Comparison of ENCODE assay signal across 18 cellular contexts in genomic region chr20:44772636-44773035, GRCh38. TPM values are rescaled to one million over a fixed set of nuclear protein-coding genes. Genes with fewer than 3 reads are reported as not detected.
DNase-seq lines count a peak whose midpoint lies in the region; FAIRE-seq and TF ChIP-seq lines count a peak whose summit lies in the region.
"Had no signal": no experiment of that assay in that cellular context is flagged by ENCODE, and none has a peak within 500 bp of the region (broad histone marks: within the 10 kb centered on the region; RNA-seq: fewer than 3 reads in every experiment).

No MANE protein-coding gene starts in this region.

- peak overlapping the region; percentile 72; the same call in 1 of the 2 replicates for H2BK15ac ChIP-seq in H1 (ENCODE audit: low read length)

- intact Hi-C loops in MCF 10A (cut with micrococcal nuclease) = no loop called here
- intact Hi-C loops in breast epithelium (cut with DNase I; ENCODE audit: low total_unique reads) = no loop called here
- intact Hi-C loops in activated T-helper 2 cell treated with anti-CD3 and anti-CD28 coated beads, Interferon-gamma antibody, Interleukin-2, Interleukin-4, amounts not matched to agents 10 μg/mL and 5 μg/mL and 100 μg/mL, durations not matched to agents 14 hours and 24 hours and 36 hours (cut with micrococcal nuclease) = no loop called here
- intact Hi-C loops in stomach (cut with DNase I; ENCODE audit: low total_unique reads) = no loop called here

- peaks cover 20% of the 10 kb centered on the region for H3K27me3 Mint-ChIP-seq in MCF 10A (ENCODE audit: insufficient read depth, unreplicated experiment)
- peaks cover 2% of the 10 kb centered on the region for H3K27me3 Mint-ChIP-seq in activated T-helper 2 cell treated with anti-CD3 and anti-CD28 coated beads, Interferon-gamma antibody, Interleukin-2, Interleukin-4, amounts not matched to agents 10 μg/mL and 5 μg/mL and 100 μg/mL, durations not matched to agents 14 hours and 24 hours and 36 hours (ENCODE audit: low read depth)

- H3K27me3 ChIP-seq in breast epithelium = peaks cover 0 to 71% of the 10 kb centered on the region in 2 donors
- H3K27me3 ChIP-seq in WERI-Rb-1 (ENCODE audit: insufficient read depth, low read depth, severe bottlenecking) = no peaks in the 10 kb centered on the region
- no peaks in the 10 kb centered on the region for H3K27me3 ChIP-seq in H1 (replicated peaks in 1 of 4; ENCODE audit: control insufficient read depth in 3 of 4, extremely low read depth in 1 of 4, insufficient read depth in 3 of 4, low read length in 3 of 4)
- H3K27me3 ChIP-seq in neural cell (ENCODE audit: insufficient read depth, low read depth, low read length) = no peaks in the 10 kb centered on the region
- H3K27me3 ChIP-seq in stomach = peaks cover 0 to 70% (median 5%) of the 10 kb centered on the region in 3 donors

- POLR2A ChIA-PET in MCF 10A (lab: Yijun Ruan, JAX) = interaction anchor here (0.6 to 1.1 kb wide), 5 partner anchors 9 to 330 kb away, joined by 3 to 4 read pairs (median 3); no protein-coding TSS in a partner anchor
- POLR2A ChIA-PET in H1 (lab: Charles Lee; ENCODE audit: partially characterized antibody) = interaction anchor here (0.6 kb wide), 1 partner anchor 151 kb away, joined by 5 read pairs; no protein-coding TSS in a partner anchor

- H4K20me1 ChIP-seq in H1 (replicated peaks in 1 of 2; ENCODE audit: control insufficient read depth in 1 of 2, insufficient read depth in 2 of 2, low read length in 2 of 2) (peaks cover 13 to 17% of the 10 kb centered on the region in 2 experiments), neural cell (ENCODE audit: insufficient read depth) (no peaks in the 10 kb centered on the region)

- H3K9me2 ChIP-seq in neural cell (ENCODE audit: insufficient read depth, low read length) = no peaks in the 10 kb centered on the region

- no peak overlapping the region for H2AK5ac ChIP-seq in H1 (ENCODE audit: low read depth, low read length)

- peak; percentile 16 for DNase-seq in MCF 10A (ENCODE audit: unreplicated experiment)
- DNase-seq in breast epithelium (ENCODE audit: low spot score in 2 of 2) = no peak
- DNase-seq in WERI-Rb-1 = no peak
- no peak for DNase-seq in H1 (ENCODE audit: low read depth in 1 of 2, low spot score in 2 of 2)
- no peak for DNase-seq in DMS79 treated with DMSO at 0.1 percent for 48 hours (lab: John Stamatoyannopoulos, UW)
- no peak for DNase-seq in activated T-helper 2 cell treated with anti-CD3 and anti-CD28 coated beads, Interferon-gamma antibody, Interleukin-2, Interleukin-4, amounts not matched to agents 10 μg/mL and 5 μg/mL and 100 μg/mL, durations not matched to agents 14 hours and 24 hours and 36 hours (ENCODE audit: low spot score)
- no peak for DNase-seq in stomach
- DNase-seq: CD8-positive, alpha-beta memory T cell; GF-D8; IMR-90 had no signal

- H2BK20ac ChIP-seq in H1 (ENCODE audit: low read length) = no peak overlapping the region

- peak overlapping the region; percentile 19; the same call in 1 of the 2 replicates for H3K18ac ChIP-seq in H1 (ENCODE audit: extremely low read depth, low read length)

- H3K14ac ChIP-seq in H1 (ENCODE audit: insufficient read length) = no peak overlapping the region

- TF ChIP-seq RAD21 in H1 (IDR thresholded peaks at IDR 0.05 in 1 of 2, conservative IDR thresholded peaks at IDR 0.05 in 1 of 2; ENCODE audit: low read depth in 2 of 2, low read length in 2 of 2) (no peak), neural cell (conservative IDR thresholded peaks at IDR 0.05) (no peak)

- no peak overlapping the region for H3K4me2 ChIP-seq in H1 (ENCODE audit: insufficient read depth in 1 of 2, low read depth in 2 of 2, low read length in 2 of 2)
- no peak overlapping the region for H3K4me2 ChIP-seq in neural cell (ENCODE audit: low read length)

- no peaks in the 10 kb centered on the region for H3K23me2 ChIP-seq in H1 (ENCODE audit: low read depth, low read length)

- H3K36me3 Mint-ChIP-seq in MCF 10A (ENCODE audit: insufficient read depth, unreplicated experiment) = no peaks in the 10 kb centered on the region
- H3K36me3 Mint-ChIP-seq in activated T-helper 2 cell treated with anti-CD3 and anti-CD28 coated beads, Interferon-gamma antibody, Interleukin-2, Interleukin-4, amounts not matched to agents 10 μg/mL and 5 μg/mL and 100 μg/mL, durations not matched to agents 14 hours and 24 hours and 36 hours (ENCODE audit: low read depth) = no peaks in the 10 kb centered on the region
- H3K36me3 Mint-ChIP-seq: CD14-positive monocyte; CD8-positive, alpha-beta memory T cell had no signal

- WGBS in H1 (ENCODE audit: extremely low coverage in 1 of 2, insufficient coverage in 1 of 2, insufficient read length in 1 of 2, insufficient replicate concordance in 2 of 2, low coverage in 1 of 2, low lambda C conversion rate in 2 of 2, missing lambda C conversion rate in 1 of 2), 2 experiments = 80% methylated on average over 8 of the region's 8 CpGs; no CpG with 5 or more reads in 1 of the 2 experiments
- WGBS in stomach, 5 donors = 54 to 73% (median 68%) methylated on average over 8 of the region's 8 CpGs

- H3K27ac Mint-ChIP-seq in MCF 10A (ENCODE audit: low read depth, unreplicated experiment) = no peak overlapping the region
- no peak overlapping the region for H3K27ac Mint-ChIP-seq in activated T-helper 2 cell treated with anti-CD3 and anti-CD28 coated beads, Interferon-gamma antibody, Interleukin-2, Interleukin-4, amounts not matched to agents 10 μg/mL and 5 μg/mL and 100 μg/mL, durations not matched to agents 14 hours and 24 hours and 36 hours
- H3K27ac Mint-ChIP-seq: CD14-positive monocyte; CD8-positive, alpha-beta memory T cell had no signal

- H3K4me3 Mint-ChIP-seq in MCF 10A (ENCODE audit: unreplicated experiment) = no peak overlapping the region
- no peak overlapping the region for H3K4me3 Mint-ChIP-seq in activated T-helper 2 cell treated with anti-CD3 and anti-CD28 coated beads, Interferon-gamma antibody, Interleukin-2, Interleukin-4, amounts not matched to agents 10 μg/mL and 5 μg/mL and 100 μg/mL, durations not matched to agents 14 hours and 24 hours and 36 hours (ENCODE audit: low read depth)
- H3K4me3 Mint-ChIP-seq: CD14-positive monocyte; CD8-positive, alpha-beta memory T cell had no signal

- BruUV-seq in MCF 10A (replicated peaks; lab: Mats Ljungman, UMichigan) = no TSS peak

- H2BK12ac ChIP-seq in H1 (ENCODE audit: low read depth, low read length) = no peak overlapping the region

- H4K91ac ChIP-seq in H1 (replicated peaks; ENCODE audit: insufficient read length, low read length) = peak overlapping the region; percentile 34

- no peak overlapping the region for H2AFZ ChIP-seq in H1 (ENCODE audit: low read length)
- H2AFZ ChIP-seq in neural cell (ENCODE audit: low read depth, low read length) = no peak overlapping the region

- H3K79me2 ChIP-seq in H1 (ENCODE audit: control insufficient read depth in 1 of 2, insufficient read depth in 2 of 2, low read length in 2 of 2) (peaks cover 0 to 3% of the 10 kb centered on the region in 2 experiments; a peak in 1 of 4 replicates), neural cell (replicated peaks; ENCODE audit: insufficient read depth, low read length) (no peaks in the 10 kb centered on the region)

- no peaks in the 10 kb centered on the region for H3K9me3 Mint-ChIP-seq in MCF 10A (ENCODE audit: unreplicated experiment)
- no peaks in the 10 kb centered on the region for H3K9me3 Mint-ChIP-seq in activated T-helper 2 cell treated with anti-CD3 and anti-CD28 coated beads, Interferon-gamma antibody, Interleukin-2, Interleukin-4, amounts not matched to agents 10 μg/mL and 5 μg/mL and 100 μg/mL, durations not matched to agents 14 hours and 24 hours and 36 hours
- H3K9me3 Mint-ChIP-seq: CD14-positive monocyte; CD8-positive, alpha-beta memory T cell had no signal

- no peak overlapping the region for H3K27ac ChIP-seq in breast epithelium
- 0 out of 2 replicates have a peak overlapping the region, but pooled peaks have one; percentile 9 for H3K27ac ChIP-seq in WERI-Rb-1
- H3K27ac ChIP-seq in H1 (ENCODE audit: low read depth, low read length) = no peak overlapping the region
- H3K27ac ChIP-seq in neural cell (ENCODE audit: low read length) = peak overlapping the region; percentile 53
- no peak overlapping the region for H3K27ac ChIP-seq in stomach
- H3K27ac ChIP-seq: 22Rv1 had no signal

- H3K56ac ChIP-seq in H1 (replicated peaks; ENCODE audit: insufficient read length, low read depth, low read length) = no peak overlapping the region

- no peak overlapping the region for H4K8ac ChIP-seq in H1 (ENCODE audit: extremely low read depth, insufficient read depth, low read length)

- H3K9ac ChIP-seq in H1 (replicated peaks in 1 of 4; ENCODE audit: extremely low read depth in 1 of 4, low read depth in 3 of 4, low read length in 3 of 4) = no peak overlapping the region
- peak overlapping the region; percentile 53 for H3K9ac ChIP-seq in neural cell (ENCODE audit: low read length)

- no peak overlapping the region for H4K5ac ChIP-seq in H1 (ENCODE audit: insufficient read length, low read depth, low read length)

- H2BK5ac ChIP-seq in H1 (ENCODE audit: low read depth, low read length) = peak overlapping the region; percentile 83

- no peak overlapping the region for H3K23ac ChIP-seq in H1 (ENCODE audit: insufficient read length)

- TF ChIP-seq CTCF in MCF 10A (IDR thresholded peaks at IDR 0.05; ENCODE audit: unreplicated experiment) (no peak), breast epithelium (IDR thresholded peaks at IDR 0.05) (no peak), WERI-Rb-1 (IDR thresholded peaks at IDR 0.05; ENCODE audit: low read depth, low read length) (no peak), H1 (IDR thresholded peaks at IDR 0.05; ENCODE audit: control extremely low read depth in 1 of 3, insufficient read depth in 1 of 3, low read depth in 1 of 3, low read length in 3 of 3) (no peak), neural cell (IDR thresholded peaks at IDR 0.05; ENCODE audit: poor library complexity, severe bottlenecking) (no peak), stomach (IDR thresholded peaks at IDR 0.05) (no peak)

- FAIRE-seq in H1 (lab: Jason Lieb, UNC) = no peak
- FAIRE-seq: GM18507, H54 had no signal

- no peaks in the 10 kb centered on the region for H3K4me1 Mint-ChIP-seq in MCF 10A (ENCODE audit: insufficient read depth, unreplicated experiment)
- no peaks in the 10 kb centered on the region for H3K4me1 Mint-ChIP-seq in activated T-helper 2 cell treated with anti-CD3 and anti-CD28 coated beads, Interferon-gamma antibody, Interleukin-2, Interleukin-4, amounts not matched to agents 10 μg/mL and 5 μg/mL and 100 μg/mL, durations not matched to agents 14 hours and 24 hours and 36 hours (ENCODE audit: low read depth)
- H3K4me1 Mint-ChIP-seq: CD14-positive monocyte; CD8-positive, alpha-beta memory T cell had no signal

- H3K4me1 ChIP-seq in breast epithelium (no peaks in the 10 kb centered on the region), H1 (replicated peaks in 1 of 4; ENCODE audit: control insufficient read depth in 3 of 4, insufficient read depth in 4 of 4, low read length in 3 of 4) (peaks cover 0 to 2% (median 0%) of the 10 kb centered on the region in 4 experiments; a peak in 3 of 7 replicates), stomach (no peaks in the 10 kb centered on the region)
- H3K4me1 ChIP-seq: Caco-2 had no signal

- no peak overlapping the region for H2BK120ac ChIP-seq in H1 (replicated peaks; ENCODE audit: low read depth, low read length)

- TF ChIP-seq POLR2A in breast epithelium (IDR thresholded peaks at IDR 0.05) = no peak
- TF ChIP-seq POLR2A in H1 (IDR thresholded peaks at IDR 0.05; ENCODE audit: control extremely low read depth in 1 of 2, low read depth in 2 of 2, low read length in 2 of 2) = no peak
- TF ChIP-seq POLR2A in stomach (IDR thresholded peaks at IDR 0.05) = no peak

- no peak overlapping the region for H3K4ac ChIP-seq in H1 (replicated peaks; ENCODE audit: insufficient read length, low read depth, low read length)

- H3K4me3 ChIP-seq in breast epithelium (no peak overlapping the region), WERI-Rb-1 (ENCODE audit: low read depth, low read length) (no peak overlapping the region), H1 (ENCODE audit: extremely low read depth in 1 of 4, insufficient read depth in 2 of 4, low read depth in 3 of 4, low read length in 4 of 4) (no peak overlapping the region), neural cell (ENCODE audit: low read length) (peak overlapping the region; percentile 10), stomach (no peak overlapping the region)

- CTCF ChIA-PET in MCF 10A (lab: Yijun Ruan, JAX) (interaction anchor here (0.7 to 1.9 kb wide), 3 partner anchors 12 to 95 kb away, joined by 3 to 8 read pairs (median 4); no protein-coding TSS in a partner anchor), H1 (lab: Charles Lee; ENCODE audit: partially characterized antibody) (interaction anchor here (1.0 to 1.1 kb wide), 3 partner anchors 16 to 48 kb away, joined by 3 to 4 read pairs (median 4); no protein-coding TSS in a partner anchor)

- H3K36me3 ChIP-seq in breast epithelium (no peaks in the 10 kb centered on the region), WERI-Rb-1 (peaks cover 19% of the 10 kb centered on the region), H1 (ENCODE audit: control insufficient read depth in 2 of 4, insufficient read depth in 4 of 4, low read length in 3 of 4) (no peaks in the 10 kb centered on the region; a peak in 1 of 8 replicates), neural cell (ENCODE audit: insufficient read depth, low read length) (no peaks in the 10 kb centered on the region), stomach (no peaks in the 10 kb centered on the region)

- no peaks in the 10 kb centered on the region for H3K9me3 ChIP-seq in breast epithelium
- no peaks in the 10 kb centered on the region for H3K9me3 ChIP-seq in WERI-Rb-1 (ENCODE audit: severe bottlenecking)
- H3K9me3 ChIP-seq in H1 (ENCODE audit: insufficient read depth in 2 of 2, low read depth in 1 of 2, low read length in 1 of 2) = no peaks in the 10 kb centered on the region
- H3K9me3 ChIP-seq in neural cell (ENCODE audit: low read length) = no peaks in the 10 kb centered on the region
- H3K9me3 ChIP-seq in stomach = no peaks in the 10 kb centered on the region

- H3F3A ChIP-seq in neural cell (ENCODE audit: insufficient read depth, low read length, poor library complexity, severe bottlenecking) = no peaks in the 10 kb centered on the region

- no peak for TF ChIP-seq EP300 in H1 (IDR thresholded peaks at IDR 0.05; ENCODE audit: borderline replicate concordance in 1 of 2, low read depth in 2 of 2, low read length in 2 of 2)
- TF ChIP-seq EP300 in neural cell (conservative IDR thresholded peaks at IDR 0.05; ENCODE audit: poor library complexity, severe bottlenecking) = no peak
- no peak for TF ChIP-seq EP300 in stomach (IDR thresholded peaks at IDR 0.05)

- H3K79me1 ChIP-seq in H1 (ENCODE audit: low read depth, low read length) = no peaks in the 10 kb centered on the region; the same call in 1 of the 2 replicates

RNA-seq across cellular contexts. Expression of gene KCNK15, which starts 27.0 kb away (rescaled TPM):
- total RNA-seq in MCF 10A (2022) = 0.93 and 1.4 TPM in 2 replicates
- 1 to 10 TPM; 5.0 to 7.3 (median 5.6) TPM for total RNA-seq in breast epithelium
- total RNA-seq in H1 (2021; fragmentation: NEBNext Ultra II Directional; extraction: Animal tissue kit (Norgen Biotek cat#: 25700)) = 0.24 and 0.33 TPM in 2 replicates
- 0.33 and 0.74 TPM in 2 replicates for polyA plus RNA-seq in H1 (2011; rRNA removed)
- polyA plus RNA-seq in H1 (2011; cell fraction: cytosol; rRNA removed) = 0.30 TPM
- 0.54 TPM for polyA plus RNA-seq in H1 (2011; cell fraction: nucleus; rRNA removed)
- 0.17 to 0.52 TPM (median 0.37 TPM) in 4 replicates for polyA plus RNA-seq in H1 (2012, experiment 1 of 2)
- polyA plus RNA-seq in H1 (2012, experiment 2 of 2) = 0.22 TPM
- 0.26 TPM for polyA plus RNA-seq in H1 (2013, experiment 1 of 2)
- 0.26 TPM for polyA plus RNA-seq in H1 (2013, experiment 2 of 2)
- 0.17 and 0.79 TPM in 2 replicates for polyA minus RNA-seq in H1 (2011; rRNA and poly(A)+ RNA removed)
- 0.66 TPM for polyA minus RNA-seq in H1 (2011; cell fraction: cytosol; rRNA and poly(A)+ RNA removed)
- 2.1 TPM for polyA minus RNA-seq in H1 (2011; cell fraction: nucleus; rRNA and poly(A)+ RNA removed)
- not detected in 2 replicates for polyA plus RNA-seq in neural cell
- not detected in 2 replicates for polyA minus RNA-seq in neural cell
- total RNA-seq in activated T-helper 2 cell treated with anti-CD3 and anti-CD28 coated beads, Interferon-gamma antibody, Interleukin-2, Interleukin-4, amounts not matched to agents 10 μg/mL and 5 μg/mL and 100 μg/mL, durations not matched to agents 14 hours and 24 hours and 36 hours = 0.16 and 0.34 TPM in 2 replicates
- 1 to 10 TPM in 3 of 5 donors, not detected in 2; 1.5 to 7.7 (median 4.5) TPM for total RNA-seq in stomach
- 1 to 10 TPM in 1 of 3 donors, under 1 TPM in 2; 0.46 to 2.6 (median 0.78) TPM for polyA plus RNA-seq in stomach
- total RNA-seq: A673, IMR-90 had no signal
- polyA plus RNA-seq: CD14-positive monocyte; CD8-positive, alpha-beta memory T cell; IMR-90 had no signal

RNA-seq across cellular contexts. Expression of gene RIMS4, which starts 37.7 kb away (rescaled TPM):
- total RNA-seq in MCF 10A (2022) (not detected in 2 replicates), breast epithelium (1 to 10 TPM in 1 of 3 donors, under 1 TPM in 2; 0.66 to 1.8 (median 0.96) TPM), stomach (1 to 10 TPM in 3 of 5 donors, not detected in 2; 1.2 to 2.2 (median 1.3) TPM)
- total RNA-seq in H1 (2021; fragmentation: NEBNext Ultra II Directional; extraction: Animal tissue kit (Norgen Biotek cat#: 25700)) = 44.2 and 49.8 TPM in 2 replicates
- polyA plus RNA-seq in H1 (2011; rRNA removed) (13.3 and 18.9 TPM in 2 replicates), neural cell (40.6 and 47.2 TPM in 2 replicates), stomach (1 to 10 TPM in 2 of 3 donors, under 1 TPM in 1; 0.55 to 1.8 (median 1.7) TPM)
- 14.4 TPM for polyA plus RNA-seq in H1 (2011; cell fraction: cytosol; rRNA removed)
- polyA plus RNA-seq in H1 (2011; cell fraction: nucleus; rRNA removed) = 23.8 TPM
- 24.4 to 33.1 TPM (median 29.0 TPM) in 4 replicates for polyA plus RNA-seq in H1 (2012, experiment 1 of 2)
- 34.8 TPM for polyA plus RNA-seq in H1 (2012, experiment 2 of 2)
- 10.3 TPM for polyA plus RNA-seq in H1 (2013, experiment 1 of 2)
- polyA plus RNA-seq in H1 (2013, experiment 2 of 2) = 10.5 TPM
- polyA minus RNA-seq in H1 (2011; rRNA and poly(A)+ RNA removed) = 26.1 and 29.8 TPM in 2 replicates
- 23.3 TPM for polyA minus RNA-seq in H1 (2011; cell fraction: cytosol; rRNA and poly(A)+ RNA removed)
- 12.1 TPM for polyA minus RNA-seq in H1 (2011; cell fraction: nucleus; rRNA and poly(A)+ RNA removed)
- 85.7 and 87.6 TPM in 2 replicates for polyA minus RNA-seq in neural cell
- not detected in 2 replicates for total RNA-seq in activated T-helper 2 cell treated with anti-CD3 and anti-CD28 coated beads, Interferon-gamma antibody, Interleukin-2, Interleukin-4, amounts not matched to agents 10 μg/mL and 5 μg/mL and 100 μg/mL, durations not matched to agents 14 hours and 24 hours and 36 hours
- total RNA-seq: CD8-positive, alpha-beta memory T cell; IMR-90 had no signal
- polyA plus RNA-seq: BJ; CD14-positive monocyte; CD8-positive, alpha-beta memory T cell; IMR-90 had no signal

RNA-seq across cellular contexts. Expression of gene CCN5, which starts 57.5 kb away (rescaled TPM):
- total RNA-seq in MCF 10A (2022) = 0.93 and 1.4 TPM in 2 replicates
- total RNA-seq in breast epithelium = 1,000 to 10,000 TPM in 1 of 3 donors, 10 to 100 TPM in 2; 16.1 to 1,283 (median 39.0) TPM
- total RNA-seq in H1 (2021; fragmentation: NEBNext Ultra II Directional; extraction: Animal tissue kit (Norgen Biotek cat#: 25700)) = not detected in 2 replicates
- not detected in 2 replicates for polyA plus RNA-seq in H1 (2011; rRNA removed)
- polyA plus RNA-seq in H1 (2011; cell fraction: cytosol; rRNA removed) = not detected
- not detected for polyA plus RNA-seq in H1 (2011; cell fraction: nucleus; rRNA removed)
- polyA plus RNA-seq in H1 (2012, experiment 1 of 2) = 0.07 TPM in 1 of 4 replicates, not detected in the others
- 0.10 TPM for polyA plus RNA-seq in H1 (2012, experiment 2 of 2)
- polyA plus RNA-seq in H1 (2013, experiment 1 of 2) = not detected
- not detected for polyA plus RNA-seq in H1 (2013, experiment 2 of 2)
- polyA minus RNA-seq in H1 (2011; rRNA and poly(A)+ RNA removed) = not detected in 2 replicates
- polyA minus RNA-seq in H1 (2011; cell fraction: cytosol; rRNA and poly(A)+ RNA removed) = 6.5 TPM
- 2.2 TPM for polyA minus RNA-seq in H1 (2011; cell fraction: nucleus; rRNA and poly(A)+ RNA removed)
- not detected in 2 replicates for polyA plus RNA-seq in neural cell
- not detected in 2 replicates for polyA minus RNA-seq in neural cell
- not detected in 2 replicates for total RNA-seq in activated T-helper 2 cell treated with anti-CD3 and anti-CD28 coated beads, Interferon-gamma antibody, Interleukin-2, Interleukin-4, amounts not matched to agents 10 μg/mL and 5 μg/mL and 100 μg/mL, durations not matched to agents 14 hours and 24 hours and 36 hours
- 100 to 1,000 TPM in 1 of 5 donors, 10 to 100 TPM in 1, not detected in 3; 19.9 to 193 TPM for total RNA-seq in stomach
- polyA plus RNA-seq in stomach = 1 to 10 TPM; 2.5 to 8.2 (median 3.4) TPM
- total RNA-seq: A673; Caco-2; CD8-positive, alpha-beta memory T cell; IMR-90 had no signal
- polyA plus RNA-seq: CD14-positive monocyte; CD8-positive, alpha-beta memory T cell; IMR-90 had no signal

Comparison
In these comparisons a context has a peak if more than half of its experiments do, and no peak if none do; other contexts are left out.
1. H3K27ac ChIP-seq: peak in WERI-Rb-1 (single experiment) and neural cell (single experiment); none in breast epithelium (0 of 2), H1 (single experiment) and stomach (0 of 5).
2. RNA of gene RIMS4, which starts 37.7 kb away (total RNA-seq): 44.2 to 49.8 TPM in H1; 1.2 to 2.2 TPM in stomach, 0.66 to 1.8 TPM in breast epithelium, not detected in MCF 10A and not detected in activated T-helper 2 cell treated with anti-CD3 and anti-CD28 coated beads, Interferon-gamma antibody, Interleukin-2, Interleukin-4, amounts not matched to agents 10 μg/mL and 5 μg/mL and 100 μg/mL, durations not matched to agents 14 hours and 24 hours and 36 hours; every median in the first group is over 10 times any median in the second.